Comparison of ENCODE assay signal across 8 cellular contexts in genomic region chr18:44507729-44508325, GRCh38.
DNase-seq lines count a peak whose midpoint lies in the region; ATAC-seq and TF ChIP-seq lines count a peak whose summit lies in the region.

No MANE protein-coding gene starts in this region.

- H3K27me3 Mint-ChIP-seq in chondrocyte (ENCODE audit: low read depth): no peaks in the 10 kb centered on the region

- H3K4me1 Mint-ChIP-seq in chondrocyte (ENCODE audit: low read depth): no peaks in the 10 kb centered on the region

- H3K4me3 Mint-ChIP-seq in chondrocyte (ENCODE audit: unreplicated experiment): no peak overlapping the region

- ATAC-seq in GM21825 (IDR thresholded peaks at IDR 0.05; ENCODE audit: unreplicated experiment): peak; percentile 85
- peak; percentile 26 for ATAC-seq in left colon

- no peaks in the 10 kb centered on the region for H3K9me3 ChIP-seq in Peyer's patch

- no peak for TF ChIP-seq POLR2A in Peyer's patch (IDR thresholded peaks at IDR 0.05)

- no peaks in the 10 kb centered on the region for H3K27me3 ChIP-seq in Peyer's patch

- peaks cover 0 to 5% (median 0%) of the 10 kb centered on the region in 4 donors for H3K4me1 ChIP-seq in Peyer's patch

- in situ Hi-C loops in G401 (cut with HindIII; ENCODE audit: low sequenced_read_pairs): no loop called here

- H3K4me3 ChIP-seq in Peyer's patch: no peak overlapping the region

- intact Hi-C loops in left colon (cut with DNase I, micrococcal nuclease): no loop called here

- H3K36me3 ChIP-seq in Peyer's patch: no peaks in the 10 kb centered on the region

- TF ChIP-seq CTCF in Peyer's patch (IDR thresholded peaks at IDR 0.05) (no peak), chondrocyte (IDR thresholded peaks at IDR 0.05) (no peak)

- peak; percentile 4 for DNase-seq in G401 (ENCODE audit: low spot score)
- DNase-seq in Peyer's patch: peak in 2 of 3 donors; percentile 72 to 81
- peak in 1 of 2 donors; percentile 28 for DNase-seq in left colon
- DNase-seq in central memory CD4-positive, alpha-beta T cell: no peak
- no peak for DNase-seq in chondrocyte (ENCODE audit: low spot score)
- no peak for DNase-seq in DMS 273 treated with DMSO at 0.1 percent for 48 hours (lab: John Stamatoyannopoulos, UW)
- no peak for DNase-seq in iPS-NIHi11 (ENCODE audit: low spot score)

- no peaks in the 10 kb centered on the region for H3K9me3 Mint-ChIP-seq in chondrocyte (ENCODE audit: low read depth)

- H3K36me3 Mint-ChIP-seq in chondrocyte (ENCODE audit: low read depth): no peaks in the 10 kb centered on the region

- peak overlapping the region in 2 of 4 donors; percentile 5 to 53 for H3K27ac ChIP-seq in Peyer's patch

- H3K27ac Mint-ChIP-seq in chondrocyte (ENCODE audit: unreplicated experiment): no peak overlapping the region

Comparison
In these comparisons a context has a peak if more than half of its experiments do, and no peak if none do; other contexts are left out.
1. DNase-seq: peak in G401 (single experiment) and Peyer's patch (2 of 3); none in central memory CD4-positive, alpha-beta T cell (single experiment), chondrocyte (single experiment), DMS 273 treated with DMSO at 0.1 percent for 48 hours (single experiment) and iPS-NIHi11 (single experiment).